Comparison of ENCODE assay signal across 24 cellular contexts in the genomic region with DNA sequence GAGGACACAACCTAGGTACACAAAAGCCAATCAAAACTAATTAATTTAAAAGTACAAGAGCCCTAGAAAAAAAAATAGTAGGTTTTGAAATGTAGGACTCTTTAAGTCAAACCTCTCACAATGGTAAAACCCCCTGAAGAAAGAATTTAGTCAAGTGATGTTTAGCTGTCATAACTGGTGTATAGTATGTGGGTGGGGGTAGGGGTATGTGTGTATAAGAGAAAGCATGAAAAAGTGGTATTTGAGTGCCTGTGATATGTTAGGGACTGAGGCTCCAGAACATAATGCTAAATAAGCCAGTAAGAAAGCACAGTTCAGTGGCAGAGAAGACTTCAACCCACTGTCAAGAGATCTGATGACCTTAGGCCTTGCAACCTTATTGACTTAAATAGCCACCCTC.
"Had no signal": no experiment of that assay in that cellular context is flagged by ENCODE, and none has a peak within 500 bp of the region (broad histone marks: within the 10 kb centered on the region; RNA-seq: fewer than 3 reads in every experiment).

No MANE protein-coding gene starts in this region.

- H3K27me3 Mint-ChIP-seq: naive B cell, T-helper 17 cell had no signal

- H3K9me3 Mint-ChIP-seq: endodermal cell, nephron progenitor cell had no signal

- H3K27ac Mint-ChIP-seq: endodermal cell, nephron progenitor cell, T-helper 17 cell had no signal

- H3K4me1 Mint-ChIP-seq: endodermal cell, nephron progenitor cell had no signal

- ATAC-seq: esophagus mucosa, left cardiac atrium, left ventricle myocardium superior, right lobe of liver, T-helper 17 cell had no signal

- H3K36me3 Mint-ChIP-seq: naive B cell had no signal

- DNase-seq: activated CD4-positive, alpha-beta T cell treated with anti-CD3 and anti-CD28 coated beads, Interleukin-2, amount 50 U/mL, for 4 hours; activated CD4-positive, CD25-positive, alpha-beta regulatory T cell treated with anti-CD3 and anti-CD28 coated beads, Interleukin-2, amount 50 U/mL, for 72 hours; activated effector memory CD4-positive, alpha-beta T cell treated with anti-CD3 and anti-CD28 coated beads, Interleukin-2, amount 50 U/mL, for 16 hours; activated naive CD4-positive, alpha-beta T cell treated with anti-CD3 and anti-CD28 coated beads, Interleukin-2, amount 50 U/mL, for 16 hours; activated T-cell treated with anti-CD3 and anti-CD28 coated beads, Interleukin-2, amount 50 U/mL, for 48 hours; central memory CD4-positive, alpha-beta T cell; endodermal cell; foreskin fibroblast; head of caudate nucleus; hippocampal formation; left cardiac atrium; left ventricle myocardium superior; naive B cell; nephron progenitor cell; right lobe of liver; stimulated activated CD4-positive, alpha-beta T cell treated with anti-CD3 and anti-CD28 coated beads, Interleukin-4, amount 100 ng/mL, for 1 hour; stomach; SW 1271; T-helper 17 cell; T1000; thyroid gland; upper lobe of left lung; WERI-Rb-1 had no signal

- H3K4me3 Mint-ChIP-seq: endodermal cell, naive B cell, nephron progenitor cell, T-helper 17 cell had no signal
